Comparison of ENCODE assay signal across 23 cellular contexts in genomic region chr5:135533794-135534193, GRCh38. TPM values are rescaled to one million over a fixed set of nuclear protein-coding genes. Genes with fewer than 3 reads are reported as not detected.
"Had no signal": no experiment of that assay in that cellular context is flagged by ENCODE, and none has a peak within 500 bp of the region (broad histone marks: within the 10 kb centered on the region; RNA-seq: fewer than 3 reads in every experiment).

No MANE protein-coding gene starts in this region.

- H3K36me3 Mint-ChIP-seq: type B pancreatic cell had no signal

- H3K27ac Mint-ChIP-seq: dendritic cell treated with granulocyte-macrophage colony-stimulating factor and Interleukin-4, amounts not matched to agents 40 ng/mL and 50 ng/mL, for 4 days; naive B cell; nephron had no signal

- FAIRE-seq: colon, islet of Langerhans, urothelium cell line had no signal

- ATAC-seq: heart left ventricle; sciatic nerve; stimulated activated naive CD8-positive, alpha-beta T cell treated with anti-CD3 and anti-CD28 coated beads, Interleukin-15, Interleukin-2, amounts not matched to agents 100 U/mL and 50 U/mL, for 24 hours had no signal

- H3K9me3 ChIP-seq: heart left ventricle, neutrophil, suprapubic skin, thyroid gland had no signal

- DNase-seq: foreskin melanocyte; heart left ventricle; hippocampal formation; kidney glomerular epithelial cell; mesendoderm; naive B cell; posterior cingulate gyrus; stimulated activated CD4-positive, alpha-beta T cell treated with anti-CD3 and anti-CD28 coated beads, Interleukin-2, amount 100 ng/mL, for 48 hours; stimulated activated naive CD8-positive, alpha-beta T cell treated with anti-CD3 and anti-CD28 coated beads, Interleukin-15, Interleukin-2, amounts not matched to agents 100 U/mL and 50 U/mL, for 24 hours; thyroid gland had no signal

- H3K9me3 Mint-ChIP-seq: type B pancreatic cell had no signal

- H3K4me3 Mint-ChIP-seq: dendritic cell treated with granulocyte-macrophage colony-stimulating factor and Interleukin-4, amounts not matched to agents 40 ng/mL and 50 ng/mL, for 4 days had no signal

RNA-seq across cellular contexts. Expression of gene NEUROG1, which starts 2.0 kb away (rescaled TPM):
- total RNA-seq: heart left ventricle, liver, lung microvascular endothelial cell, osteocyte, pulmonary artery endothelial cell, sciatic nerve, suprapubic skin, thyroid gland had no signal

RNA-seq across cellular contexts. Expression of gene CXCL14, which starts 45.0 kb away (rescaled TPM):
- total RNA-seq: lung microvascular endothelial cell, pulmonary artery endothelial cell had no signal
